Comparison of ENCODE assay signal across 12 cellular contexts in the genomic region with DNA sequence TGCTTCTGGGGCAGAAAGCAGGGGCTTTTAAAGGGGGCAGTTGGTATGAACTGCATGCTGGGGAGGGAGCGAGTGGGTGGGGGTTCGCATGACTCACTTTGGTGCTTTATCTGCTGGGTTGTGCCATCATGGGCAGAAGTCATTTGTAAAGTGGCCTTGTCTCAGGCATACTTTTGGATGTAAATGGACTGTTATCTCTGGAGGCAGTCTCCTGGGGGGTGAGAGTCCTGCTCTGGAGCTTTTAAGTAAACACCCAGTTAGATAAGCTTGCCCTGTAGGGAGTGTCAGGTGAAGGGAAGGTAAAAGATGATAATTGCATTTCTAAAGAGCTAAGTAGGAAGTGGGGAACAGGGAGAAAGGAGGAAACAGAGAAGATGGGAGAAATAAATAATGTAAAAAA. TPM values are rescaled to one million over a fixed set of nuclear protein-coding genes. Genes with fewer than 3 reads are reported as not detected.
A peak's percentile ranks its signal among the peaks of the same experiment; 100 is the strongest.
DNase-seq lines count a peak whose midpoint lies in the region; ATAC-seq and TF ChIP-seq lines count a peak whose summit lies in the region.
"Had no signal": no experiment of that assay in that cellular context is flagged by ENCODE, and none has a peak within 500 bp of the region (broad histone marks: within the 10 kb centered on the region; RNA-seq: fewer than 3 reads in every experiment).

No MANE protein-coding gene starts in this region.

- H3K4me3 ChIP-seq in GM23338 (peak overlapping the region; percentile 81), mesendoderm (ENCODE audit: low read length) (no peak overlapping the region)
- H3K4me3 ChIP-seq: SJCRH30 had no signal

- H3K18ac ChIP-seq in mesendoderm (ENCODE audit: low read length), result peak overlapping the region; percentile 94

- no CpG with 5 or more reads among the region's 2 CpGs for WGBS in mesendoderm (ENCODE audit: extremely low coverage, insufficient coverage, low lambda C conversion rate)

- CTCF ChIA-PET in CD4-positive, alpha-beta T cell (lab: Charles Lee), result no interaction called here

- peaks cover 4% of the 10 kb centered on the region; the same call in 1 of the 2 replicates for H3K9me2 ChIP-seq in GM23338 (ENCODE audit: insufficient read depth)

- H3K4me1 Mint-ChIP-seq in CD4-positive, alpha-beta T cell (ENCODE audit: low read depth), result peaks cover 37% of the 10 kb centered on the region
- peaks cover 49% of the 10 kb centered on the region for H3K4me1 Mint-ChIP-seq in GM23338
- H3K4me1 Mint-ChIP-seq in activated T-helper 2 cell treated with anti-CD3 and anti-CD28 coated beads, Interferon-gamma antibody, Interleukin-2, Interleukin-4, amounts not matched to agents 10 μg/mL and 5 μg/mL and 100 μg/mL, durations not matched to agents 14 hours and 24 hours and 36 hours (ENCODE audit: low read depth), result peaks cover 39% of the 10 kb centered on the region

- peak overlapping the region; percentile 95 for H3K4ac ChIP-seq in mesendoderm (ENCODE audit: low read depth, low read length)

- peaks cover 15% of the 10 kb centered on the region; the same call in 1 of the 2 replicates for H3F3A ChIP-seq in GM23338 (replicated peaks; ENCODE audit: low read depth)

- peak overlapping the region; percentile 87 for H3K27ac Mint-ChIP-seq in CD4-positive, alpha-beta T cell
- H3K27ac Mint-ChIP-seq in GM23338, result no peak overlapping the region
- H3K27ac Mint-ChIP-seq in activated T-helper 2 cell treated with anti-CD3 and anti-CD28 coated beads, Interferon-gamma antibody, Interleukin-2, Interleukin-4, amounts not matched to agents 10 μg/mL and 5 μg/mL and 100 μg/mL, durations not matched to agents 14 hours and 24 hours and 36 hours, result peak overlapping the region; percentile 58

- H3K4me3 Mint-ChIP-seq in CD4-positive, alpha-beta T cell, result peak overlapping the region; percentile 99
- H3K4me3 Mint-ChIP-seq in GM23338, result peak overlapping the region; percentile 81
- H3K4me3 Mint-ChIP-seq in activated T-helper 2 cell treated with anti-CD3 and anti-CD28 coated beads, Interferon-gamma antibody, Interleukin-2, Interleukin-4, amounts not matched to agents 10 μg/mL and 5 μg/mL and 100 μg/mL, durations not matched to agents 14 hours and 24 hours and 36 hours (ENCODE audit: low read depth), result peak overlapping the region; percentile 99

- H3K27me3 ChIP-seq in CD4-positive, alpha-beta T cell (ENCODE audit: control insufficient read depth, insufficient read depth, low read length), result no peaks in the 10 kb centered on the region
- no peaks in the 10 kb centered on the region for H3K27me3 ChIP-seq in GM23338 (ENCODE audit: insufficient read depth)
- H3K27me3 ChIP-seq in mesendoderm (ENCODE audit: insufficient read depth, low read length, poor library complexity), result no peaks in the 10 kb centered on the region
- H3K27me3 ChIP-seq: SJCRH30, spleen had no signal

- H4K5ac ChIP-seq in mesendoderm (ENCODE audit: low read length), result no peak overlapping the region

- H3K27me3 Mint-ChIP-seq in CD4-positive, alpha-beta T cell, result peaks cover 4% of the 10 kb centered on the region
- peaks cover 9% of the 10 kb centered on the region for H3K27me3 Mint-ChIP-seq in GM23338 (ENCODE audit: insufficient read depth, low read depth, poor library complexity)
- peaks cover 7% of the 10 kb centered on the region for H3K27me3 Mint-ChIP-seq in activated T-helper 2 cell treated with anti-CD3 and anti-CD28 coated beads, Interferon-gamma antibody, Interleukin-2, Interleukin-4, amounts not matched to agents 10 μg/mL and 5 μg/mL and 100 μg/mL, durations not matched to agents 14 hours and 24 hours and 36 hours (ENCODE audit: low read depth)

- H3K27ac ChIP-seq in CD4-positive, alpha-beta T cell (ENCODE audit: low read depth, low read length), result no peak overlapping the region
- H3K27ac ChIP-seq in GM23338 (ENCODE audit: low read depth) (peak overlapping the region; percentile 6; the same call in 1 of the 2 replicates), mesendoderm (ENCODE audit: low read depth, low read length) (no peak overlapping the region)
- H3K27ac ChIP-seq: SJCRH30 had no signal

- peaks cover 2% of the 10 kb centered on the region for H3K79me1 ChIP-seq in mesendoderm (ENCODE audit: low read length)

- peaks cover 26% of the 10 kb centered on the region for H3K36me3 Mint-ChIP-seq in CD4-positive, alpha-beta T cell (ENCODE audit: low read depth)
- peaks cover 3% of the 10 kb centered on the region for H3K36me3 Mint-ChIP-seq in GM23338 (ENCODE audit: low read depth)
- peaks cover 22% of the 10 kb centered on the region for H3K36me3 Mint-ChIP-seq in activated T-helper 2 cell treated with anti-CD3 and anti-CD28 coated beads, Interferon-gamma antibody, Interleukin-2, Interleukin-4, amounts not matched to agents 10 μg/mL and 5 μg/mL and 100 μg/mL, durations not matched to agents 14 hours and 24 hours and 36 hours (ENCODE audit: low read depth)

- H3K4me1 ChIP-seq in GM23338 (ENCODE audit: insufficient read depth) (peaks cover 52% of the 10 kb centered on the region), mesendoderm (ENCODE audit: control insufficient read depth, low read depth, low read length) (peaks cover 13% of the 10 kb centered on the region)
- H3K4me1 ChIP-seq: SJCRH30 had no signal

- H3K9ac ChIP-seq in mesendoderm (ENCODE audit: low read length), result no peak overlapping the region

- H2BK120ac ChIP-seq in mesendoderm (ENCODE audit: low read depth, low read length), result peak overlapping the region; percentile 98

- no peaks in the 10 kb centered on the region; the same call in 1 of the 2 replicates for H3K36me3 ChIP-seq in GM23338 (ENCODE audit: insufficient read depth)
- peaks cover 2% of the 10 kb centered on the region for H3K36me3 ChIP-seq in mesendoderm (ENCODE audit: control insufficient read depth, insufficient read depth, low read length)

- no peak overlapping the region for H2AK5ac ChIP-seq in mesendoderm (ENCODE audit: low read length)

- H3K4me2 ChIP-seq in GM23338 (peak overlapping the region; percentile 90), mesendoderm (ENCODE audit: low read length) (no peak overlapping the region)

- H3K79me2 ChIP-seq in GM23338 (replicated peaks; ENCODE audit: insufficient read depth) (peaks cover 25% of the 10 kb centered on the region), mesendoderm (ENCODE audit: control insufficient read depth, insufficient read depth, low read length) (peaks cover 23% of the 10 kb centered on the region)

- H4K20me1 ChIP-seq in GM23338 (replicated peaks; ENCODE audit: insufficient read depth), result peaks cover 7% of the 10 kb centered on the region

- no peaks in the 10 kb centered on the region for H3K9me3 ChIP-seq in CD4-positive, alpha-beta T cell (ENCODE audit: control insufficient read depth, low read length)
- H3K9me3 ChIP-seq: SJCRH30, spleen had no signal

- POLR2A ChIA-PET in CD4-positive, alpha-beta T cell (lab: Charles Lee), result interaction anchor here (7.7 kb wide), 1 partner anchor 15 kb away, joined by 102 read pairs; the partner anchor contains the start of gene GSTO2

- no peak overlapping the region for H2BK5ac ChIP-seq in mesendoderm (ENCODE audit: low read length)

- no peak overlapping the region for H3K56ac ChIP-seq in mesendoderm (ENCODE audit: low read length)

- intact Hi-C loops in CD4-positive, alpha-beta T cell (cut with DNase I, micrococcal nuclease), result no loop called here
- intact Hi-C loops in activated T-helper 2 cell treated with anti-CD3 and anti-CD28 coated beads, Interferon-gamma antibody, Interleukin-2, Interleukin-4, amounts not matched to agents 10 μg/mL and 5 μg/mL and 100 μg/mL, durations not matched to agents 14 hours and 24 hours and 36 hours (cut with micrococcal nuclease), result loop anchor here (10.0 kb wide), 1 partner anchor 288 kb away; the partner anchor contains the start of gene SLK

- DNase-seq in CD4-positive, alpha-beta T cell, result no peak
- no peak for DNase-seq in GM23338 (ENCODE audit: low spot score)
- DNase-seq in activated T-helper 2 cell treated with anti-CD3 and anti-CD28 coated beads, Interferon-gamma antibody, Interleukin-2, Interleukin-4, amounts not matched to agents 10 μg/mL and 5 μg/mL and 100 μg/mL, durations not matched to agents 14 hours and 24 hours and 36 hours (ENCODE audit: low spot score), result no peak
- DNase-seq in mesendoderm, result peak; percentile 97
- no peak for DNase-seq in central memory CD4-positive, alpha-beta T cell
- DNase-seq: MM.1S, NCI-H510A treated with DMSO at 0.1 percent for 48 hours, SJCRH30, spleen had no signal

- H3K23ac ChIP-seq in mesendoderm (ENCODE audit: low read length), result no peak overlapping the region

- no peaks in the 10 kb centered on the region for H3K9me3 Mint-ChIP-seq in CD4-positive, alpha-beta T cell
- H3K9me3 Mint-ChIP-seq in GM23338, result no peaks in the 10 kb centered on the region; the same call in 2 of the 3 replicates
- peaks cover 6% of the 10 kb centered on the region for H3K9me3 Mint-ChIP-seq in activated T-helper 2 cell treated with anti-CD3 and anti-CD28 coated beads, Interferon-gamma antibody, Interleukin-2, Interleukin-4, amounts not matched to agents 10 μg/mL and 5 μg/mL and 100 μg/mL, durations not matched to agents 14 hours and 24 hours and 36 hours

- peak overlapping the region; percentile 13 for H2BK15ac ChIP-seq in mesendoderm (replicated peaks; ENCODE audit: low read depth)

- H2AFZ ChIP-seq in GM23338, result no peak overlapping the region

- H4K8ac ChIP-seq in mesendoderm (ENCODE audit: low read depth, low read length), result no peak overlapping the region

- ATAC-seq in CD4-positive, alpha-beta T cell (ENCODE audit: poor library complexity), result no peak
- peak; percentile 7; the same call in 1 of the 3 replicates for ATAC-seq in GM23338
- no peak for ATAC-seq in GM21723 (IDR thresholded peaks at IDR 0.05; ENCODE audit: unreplicated experiment)
- ATAC-seq in HG02642 (IDR thresholded peaks at IDR 0.05; ENCODE audit: poor library complexity, unreplicated experiment), result no peak
- ATAC-seq in GM19463 (IDR thresholded peaks at IDR 0.05; ENCODE audit: unreplicated experiment), result no peak

- no peak for TF ChIP-seq CTCF in CD4-positive, alpha-beta T cell (IDR thresholded peaks at IDR 0.05)
- no peak for TF ChIP-seq CTCF in GM23338 (conservative IDR thresholded peaks at IDR 0.05; ENCODE audit: low read depth in 2 of 2)

RNA-seq across cellular contexts. Expression of gene GSTO1, which starts 1.6 kb away (rescaled TPM):
- total RNA-seq in CD4-positive, alpha-beta T cell, result 10 to 100 TPM; 23.9 to 26.1 TPM
- 52.5 and 75.3 TPM in 2 replicates for total RNA-seq in GM23338 (2014; rRNA removed; shearing (Covaris generic))
- polyA plus RNA-seq in GM23338 (2016; fragmentation: Nextera tagmentation; extraction: Ambion mirVana), result 182 and 204 TPM in 2 replicates
- 168 and 174 TPM in 2 replicates for total RNA-seq in activated T-helper 2 cell treated with anti-CD3 and anti-CD28 coated beads, Interferon-gamma antibody, Interleukin-2, Interleukin-4, amounts not matched to agents 10 μg/mL and 5 μg/mL and 100 μg/mL, durations not matched to agents 14 hours and 24 hours and 36 hours
- polyA plus RNA-seq in mesendoderm (2013, experiment 1 of 2), result 261 TPM
- 257 TPM for polyA plus RNA-seq in mesendoderm (2013, experiment 2 of 2)

RNA-seq across cellular contexts. Expression of gene GSTO2, which starts 15.9 kb away (rescaled TPM):
- total RNA-seq in CD4-positive, alpha-beta T cell, result 1 to 10 TPM in 1 of 2 experiments, under 1 TPM in 1; 0.77 to 1.2 TPM
- 30.7 and 39.3 TPM in 2 replicates for total RNA-seq in GM23338 (2014; rRNA removed; shearing (Covaris generic))
- polyA plus RNA-seq in GM23338 (2016; fragmentation: Nextera tagmentation; extraction: Ambion mirVana), result 49.8 and 51.3 TPM in 2 replicates
- 0.57 and 1.4 TPM in 2 replicates for total RNA-seq in activated T-helper 2 cell treated with anti-CD3 and anti-CD28 coated beads, Interferon-gamma antibody, Interleukin-2, Interleukin-4, amounts not matched to agents 10 μg/mL and 5 μg/mL and 100 μg/mL, durations not matched to agents 14 hours and 24 hours and 36 hours
- 13.4 TPM for polyA plus RNA-seq in mesendoderm (2013, experiment 1 of 2)
- 11.0 TPM for polyA plus RNA-seq in mesendoderm (2013, experiment 2 of 2)

RNA-seq across cellular contexts. Expression of gene CFAP43, which starts 20.9 kb away (rescaled TPM):
- not detected for total RNA-seq in CD4-positive, alpha-beta T cell
- total RNA-seq in GM23338 (2014; rRNA removed; shearing (Covaris generic)), result 0.24 and 0.47 TPM in 2 replicates
- polyA plus RNA-seq in GM23338 (2016; fragmentation: Nextera tagmentation; extraction: Ambion mirVana), result 0.44 TPM in 1 of 2 replicates, not detected in the other
- total RNA-seq in activated T-helper 2 cell treated with anti-CD3 and anti-CD28 coated beads, Interferon-gamma antibody, Interleukin-2, Interleukin-4, amounts not matched to agents 10 μg/mL and 5 μg/mL and 100 μg/mL, durations not matched to agents 14 hours and 24 hours and 36 hours, result 0.07 TPM in 1 of 2 replicates, not detected in the other
- 0.21 TPM for polyA plus RNA-seq in mesendoderm (2013, experiment 1 of 2)
- polyA plus RNA-seq in mesendoderm (2013, experiment 2 of 2), result 0.14 TPM
- total RNA-seq: SJCRH30 had no signal

Comparison
In these comparisons a context has a peak if more than half of its experiments do, and no peak if none do; other contexts are left out.
1. RNA of gene GSTO2, which starts 15.9 kb away (total RNA-seq): 30.7 to 39.3 TPM in GM23338; 0.77 to 1.2 TPM in CD4-positive, alpha-beta T cell and 0.57 to 1.4 TPM in activated T-helper 2 cell treated with anti-CD3 and anti-CD28 coated beads, Interferon-gamma antibody, Interleukin-2, Interleukin-4, amounts not matched to agents 10 μg/mL and 5 μg/mL and 100 μg/mL, durations not matched to agents 14 hours and 24 hours and 36 hours; every median in the first group is over 10 times any median in the second.
2. Peak in every context shown above with its lines, with median percentiles within 50 percentile points of each other: H3K4me3 Mint-ChIP-seq.